In genomic region chr2:200588076-200588678, GRCh38 we compare ENCODE assay signal across 19 cellular contexts. TPM values are rescaled to one million over a fixed set of nuclear protein-coding genes. Genes with fewer than 3 reads are reported as not detected.
DNase-seq lines count a peak whose midpoint lies in the region; FAIRE-seq and TF ChIP-seq lines count a peak whose summit lies in the region.
"Had no signal": no experiment of that assay in that cellular context is flagged by ENCODE, and none has a peak within 500 bp of the region (broad histone marks: within the 10 kb centered on the region; RNA-seq: fewer than 3 reads in every experiment).

No MANE protein-coding gene starts in this region.

- CTCF ChIA-PET in H1 (lab: Charles Lee; ENCODE audit: partially characterized antibody), result interaction anchor here (0.7 to 3.3 kb wide), 10 partner anchors 9 to 614 kb away, joined by 3 to 12 read pairs (median 3); no protein-coding TSS in a partner anchor

- H2AK5ac ChIP-seq in H1 (ENCODE audit: low read depth, low read length), result no peak overlapping the region

- no peak overlapping the region for H4K8ac ChIP-seq in H1 (ENCODE audit: extremely low read depth, insufficient read depth, low read length)

- peak overlapping the region; percentile 5; the same call in 1 of the 2 replicates for H3K9ac ChIP-seq in OCI-LY1 (ENCODE audit: low read length)
- H3K9ac ChIP-seq in H1 (replicated peaks in 1 of 4; ENCODE audit: extremely low read depth in 1 of 4, low read depth in 3 of 4, low read length in 3 of 4), result no peak overlapping the region
- no peak overlapping the region for H3K9ac ChIP-seq in neural progenitor cell
- H3K9ac ChIP-seq in MM.1S (ENCODE audit: low read length), result no peak overlapping the region

- H4K91ac ChIP-seq in H1 (replicated peaks; ENCODE audit: insufficient read length, low read length), result no peak overlapping the region

- POLR2A ChIA-PET in H1 (lab: Charles Lee; ENCODE audit: partially characterized antibody), result no interaction called here

- H2BK120ac ChIP-seq in H1 (replicated peaks; ENCODE audit: low read depth, low read length), result no peak overlapping the region

- H3K36me3 ChIP-seq in OCI-LY1 (ENCODE audit: insufficient read depth, low read length) (peaks cover 11% of the 10 kb centered on the region; the same call in 1 of the 2 replicates), H1 (ENCODE audit: control insufficient read depth in 2 of 4, insufficient read depth in 4 of 4, low read length in 3 of 4) (no peaks in the 10 kb centered on the region), neural progenitor cell (no peaks in the 10 kb centered on the region), MM.1S (replicated peaks; ENCODE audit: insufficient read depth, low read length) (no peaks in the 10 kb centered on the region)
- H3K36me3 ChIP-seq: Peyer's patch had no signal

- no peak overlapping the region for H2BK5ac ChIP-seq in H1 (ENCODE audit: low read depth, low read length)

- H3K4me1 Mint-ChIP-seq in neural progenitor cell, result peaks cover 6% of the 10 kb centered on the region

- H3K27me3 Mint-ChIP-seq in neural progenitor cell (ENCODE audit: insufficient read depth, low read depth), result peaks cover 11% of the 10 kb centered on the region

- no peak overlapping the region for H3K56ac ChIP-seq in H1 (replicated peaks; ENCODE audit: insufficient read length, low read depth, low read length)

- H3K9me2 ChIP-seq in OCI-LY1 (ENCODE audit: low read depth, low read length) (no peaks in the 10 kb centered on the region), MM.1S (replicated peaks; ENCODE audit: insufficient read depth, low read length) (no peaks in the 10 kb centered on the region)

- no peaks in the 10 kb centered on the region for H3K9me3 ChIP-seq in OCI-LY1 (ENCODE audit: low read length)
- no peaks in the 10 kb centered on the region for H3K9me3 ChIP-seq in H1 (ENCODE audit: insufficient read depth in 2 of 2, low read depth in 1 of 2, low read length in 1 of 2)
- H3K9me3 ChIP-seq in neural progenitor cell (ENCODE audit: low read depth), result no peaks in the 10 kb centered on the region
- H3K9me3 ChIP-seq in MM.1S (replicated peaks; ENCODE audit: insufficient read depth, low read length), result no peaks in the 10 kb centered on the region
- H3K9me3 ChIP-seq: Peyer's patch had no signal

- no peak overlapping the region for H2BK20ac ChIP-seq in H1 (ENCODE audit: low read length)

- H3K27me3 ChIP-seq in OCI-LY1 (ENCODE audit: insufficient read depth, low read length) (no peaks in the 10 kb centered on the region), H1 (replicated peaks in 1 of 4; ENCODE audit: control insufficient read depth in 3 of 4, extremely low read depth in 1 of 4, insufficient read depth in 3 of 4, low read length in 3 of 4) (peaks cover 0 to 13% (median 8%) of the 10 kb centered on the region in 4 experiments; a peak in 5 of 7 replicates), neural progenitor cell (peaks cover 10% of the 10 kb centered on the region), MM.1S (replicated peaks; ENCODE audit: insufficient read depth, low read length) (no peaks in the 10 kb centered on the region)
- H3K27me3 ChIP-seq: Peyer's patch had no signal

- no peak for TF ChIP-seq CTCF in OCI-LY1 (IDR thresholded peaks at IDR 0.05; ENCODE audit: low read length)
- TF ChIP-seq CTCF in H1 (IDR thresholded peaks at IDR 0.05; ENCODE audit: control extremely low read depth in 1 of 3, insufficient read depth in 1 of 3, low read depth in 1 of 3, low read length in 3 of 3), result no peak
- TF ChIP-seq CTCF in neural progenitor cell (IDR thresholded peaks at IDR 0.05), result no peak
- TF ChIP-seq CTCF in MM.1S (IDR thresholded peaks at IDR 0.05; ENCODE audit: low read length), result no peak

- peak overlapping the region; percentile 70 for H3K4me3 ChIP-seq in OCI-LY1 (ENCODE audit: low read depth, low read length, poor library complexity, severe bottlenecking)
- no peak overlapping the region for H3K4me3 ChIP-seq in H1 (ENCODE audit: extremely low read depth in 1 of 4, insufficient read depth in 2 of 4, low read depth in 3 of 4, low read length in 4 of 4)
- H3K4me3 ChIP-seq in neural progenitor cell, result no peak overlapping the region
- H3K4me3 ChIP-seq in MM.1S (ENCODE audit: low read length), result no peak overlapping the region
- H3K4me3 ChIP-seq: GM12878 had no signal

- H3K4me3 Mint-ChIP-seq in neural progenitor cell, result peak overlapping the region; percentile 49
- H3K4me3 Mint-ChIP-seq: CD8-positive, alpha-beta T cell; H9 had no signal

- H3K79me1 ChIP-seq in H1 (ENCODE audit: low read depth, low read length), result no peaks in the 10 kb centered on the region

- no peak for TF ChIP-seq POLR2A in H1 (IDR thresholded peaks at IDR 0.05; ENCODE audit: control extremely low read depth in 1 of 2, low read depth in 2 of 2, low read length in 2 of 2)

- H2AFZ ChIP-seq in OCI-LY1 (ENCODE audit: low read length), result no peak overlapping the region
- H2AFZ ChIP-seq in H1 (ENCODE audit: low read length), result no peak overlapping the region
- no peak overlapping the region for H2AFZ ChIP-seq in neural progenitor cell (replicated peaks)
- no peak overlapping the region for H2AFZ ChIP-seq in MM.1S (ENCODE audit: low read length)

- H3K79me2 ChIP-seq in OCI-LY1 (ENCODE audit: insufficient read depth, low read length) (no peaks in the 10 kb centered on the region), H1 (ENCODE audit: control insufficient read depth in 1 of 2, insufficient read depth in 2 of 2, low read length in 2 of 2) (no peaks in the 10 kb centered on the region), neural progenitor cell (ENCODE audit: low read depth) (no peaks in the 10 kb centered on the region), MM.1S (ENCODE audit: low read length) (no peaks in the 10 kb centered on the region)

- DNase-seq in H1 (ENCODE audit: low read depth in 1 of 2, low spot score in 2 of 2) (no peak), neural progenitor cell (ENCODE audit: low spot score) (no peak), MM.1S (no peak), hypothalamus (lab: John Stamatoyannopoulos, UW) (no peak), NCI-H2107 (lab: John Stamatoyannopoulos, UW) (no peak), NCI-H69 (lab: John Stamatoyannopoulos, UW) (no peak)
- DNase-seq: C1 segment of cervical spinal cord; CD8-positive, alpha-beta T cell; DND-41; H9; Kasumi-1; NCI-H1417 treated with DMSO at 0.1 percent for 48 hours; NCI-H187 treated with DMSO at 0.1 percent for 48 hours; NCI-H510A; NCI-H748 treated with DMSO at 0.1 percent for 48 hours; NK-92 treated with Interleukin-12 subunit alpha and Interleukin-12 subunit beta, amount 100 ng/mL, for 24 hours; Peyer's patch had no signal

- 83% methylated on average over 4 of the region's 4 CpGs; no CpG with 5 or more reads in 1 of the 2 experiments for WGBS in H1 (ENCODE audit: extremely low coverage in 1 of 2, insufficient coverage in 1 of 2, insufficient read length in 1 of 2, insufficient replicate concordance in 2 of 2, low coverage in 1 of 2, low lambda C conversion rate in 2 of 2, missing lambda C conversion rate in 1 of 2), 2 experiments

- no peak overlapping the region for H3K4ac ChIP-seq in H1 (replicated peaks; ENCODE audit: insufficient read length, low read depth, low read length)

- peak overlapping the region; percentile 84 for H3K27ac ChIP-seq in OCI-LY1 (ENCODE audit: low read depth, low read length, poor library complexity, severe bottlenecking)
- no peak overlapping the region for H3K27ac ChIP-seq in H1 (ENCODE audit: low read depth, low read length)
- H3K27ac ChIP-seq in neural progenitor cell, result no peak overlapping the region
- H3K27ac ChIP-seq in MM.1S (ENCODE audit: low read length), result no peak overlapping the region
- H3K27ac ChIP-seq: Peyer's patch had no signal

- H4K20me1 ChIP-seq in OCI-LY1 (ENCODE audit: insufficient read depth, low read length) (no peaks in the 10 kb centered on the region), H1 (replicated peaks in 1 of 2; ENCODE audit: control insufficient read depth in 1 of 2, insufficient read depth in 2 of 2, low read length in 2 of 2) (no peaks in the 10 kb centered on the region), neural progenitor cell (ENCODE audit: low read depth) (no peaks in the 10 kb centered on the region), MM.1S (ENCODE audit: insufficient read depth, low read length) (no peaks in the 10 kb centered on the region)

- TF ChIP-seq RAD21 in H1 (IDR thresholded peaks at IDR 0.05 in 1 of 2, conservative IDR thresholded peaks at IDR 0.05 in 1 of 2; ENCODE audit: low read depth in 2 of 2, low read length in 2 of 2), result no peak

- no peak overlapping the region for H2BK15ac ChIP-seq in H1 (ENCODE audit: low read length)

- no peak for FAIRE-seq in H1 (lab: Jason Lieb, UNC)
- FAIRE-seq: GM12878 had no signal

- H3K14ac ChIP-seq in H1 (ENCODE audit: insufficient read length), result no peak overlapping the region

- no peak overlapping the region for H3K18ac ChIP-seq in H1 (ENCODE audit: extremely low read depth, low read length)

- no peaks in the 10 kb centered on the region for H3F3A ChIP-seq in OCI-LY1 (ENCODE audit: insufficient read depth, low read length)
- H3F3A ChIP-seq in neural progenitor cell (ENCODE audit: low read depth), result peaks cover 25% of the 10 kb centered on the region
- no peaks in the 10 kb centered on the region for H3F3A ChIP-seq in MM.1S (ENCODE audit: insufficient read depth, low read length)

- H3K9me3 Mint-ChIP-seq in neural progenitor cell, result no peaks in the 10 kb centered on the region
- H3K9me3 Mint-ChIP-seq: CD8-positive, alpha-beta T cell; H9 had no signal

- H3K27ac Mint-ChIP-seq in neural progenitor cell, result no peak overlapping the region
- H3K27ac Mint-ChIP-seq: CD8-positive, alpha-beta T cell; H9 had no signal

- TF ChIP-seq EP300 in H1 (IDR thresholded peaks at IDR 0.05; ENCODE audit: borderline replicate concordance in 1 of 2, low read depth in 2 of 2, low read length in 2 of 2), result no peak

- H3K36me3 Mint-ChIP-seq in neural progenitor cell, result peaks cover 4% of the 10 kb centered on the region
- H3K36me3 Mint-ChIP-seq: CD8-positive, alpha-beta T cell had no signal

- no peak overlapping the region for H2BK12ac ChIP-seq in H1 (ENCODE audit: low read depth, low read length)

- H4K5ac ChIP-seq in H1 (ENCODE audit: insufficient read length, low read depth, low read length), result no peak overlapping the region

- H3K4me1 ChIP-seq in OCI-LY1 (ENCODE audit: insufficient read depth, low read length, severe bottlenecking) (peaks cover 62% of the 10 kb centered on the region), H1 (replicated peaks in 1 of 4; ENCODE audit: control insufficient read depth in 3 of 4, insufficient read depth in 4 of 4, low read length in 3 of 4) (peaks cover 0 to 6% (median 1%) of the 10 kb centered on the region in 4 experiments; a peak in 1 of 7 replicates), neural progenitor cell (peaks cover 10% of the 10 kb centered on the region), MM.1S (ENCODE audit: low read length) (no peaks in the 10 kb centered on the region)

- no peak overlapping the region for H3K23ac ChIP-seq in H1 (ENCODE audit: insufficient read length)

- H3K4me2 ChIP-seq in OCI-LY1 (ENCODE audit: low read length) (peak overlapping the region; percentile 81), H1 (ENCODE audit: insufficient read depth in 1 of 2, low read depth in 2 of 2, low read length in 2 of 2) (no peak overlapping the region), neural progenitor cell (no peak overlapping the region), MM.1S (ENCODE audit: low read depth, low read length) (no peak overlapping the region)

- H3K23me2 ChIP-seq in H1 (ENCODE audit: low read depth, low read length), result peaks cover 8% of the 10 kb centered on the region

RNA-seq across cellular contexts. Expression of gene AOX1, which starts 2.4 kb away (rescaled TPM):
- 4.9 and 5.6 TPM in 2 replicates for total RNA-seq in H1 (2021; fragmentation: NEBNext Ultra II Directional; extraction: Animal tissue kit (Norgen Biotek cat#: 25700))
- polyA plus RNA-seq in H1 (2011; rRNA removed), result 7.0 and 8.3 TPM in 2 replicates
- 5.3 TPM for polyA plus RNA-seq in H1 (2011; cell fraction: cytosol; rRNA removed)
- polyA plus RNA-seq in H1 (2011; cell fraction: nucleus; rRNA removed), result 8.5 TPM
- 4.4 to 4.6 TPM (median 4.5 TPM) in 4 replicates for polyA plus RNA-seq in H1 (2012, experiment 1 of 2)
- 0.20 TPM for polyA plus RNA-seq in H1 (2012, experiment 2 of 2)
- 1.3 TPM for polyA plus RNA-seq in H1 (2013, experiment 1 of 2)
- 1.7 TPM for polyA plus RNA-seq in H1 (2013, experiment 2 of 2)
- 39.2 and 55.6 TPM in 2 replicates for polyA minus RNA-seq in H1 (2011; rRNA and poly(A)+ RNA removed)
- 7.8 TPM for polyA minus RNA-seq in H1 (2011; cell fraction: cytosol; rRNA and poly(A)+ RNA removed)
- 17.5 TPM for polyA minus RNA-seq in H1 (2011; cell fraction: nucleus; rRNA and poly(A)+ RNA removed)
- total RNA-seq in neural progenitor cell (ENCODE audit: low replicate concordance), result 5.7 and 6.2 TPM in 2 replicates
- total RNA-seq: CD8-positive, alpha-beta T cell had no signal
